In the genomic region with DNA sequence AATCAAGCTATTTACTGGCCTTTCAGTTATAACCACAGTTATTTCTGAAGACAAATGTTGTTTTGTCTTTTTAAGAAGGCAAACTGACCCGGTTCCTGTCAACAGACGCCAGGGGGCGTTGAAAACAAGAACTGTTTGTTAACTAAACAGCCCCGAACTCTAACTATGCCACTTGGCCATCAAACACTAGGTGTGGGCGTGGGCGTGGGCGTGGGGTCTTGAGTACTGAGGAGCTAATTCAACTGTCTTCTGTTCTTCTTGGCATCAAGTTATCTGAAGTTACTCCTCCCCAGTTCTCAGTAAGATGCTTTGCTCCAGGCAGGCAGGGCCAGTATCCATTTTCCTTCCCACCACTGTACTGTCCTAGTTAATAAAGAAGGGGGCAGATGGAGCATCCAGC, we compare ENCODE assay signal across 9 cellular contexts.
DNase-seq lines count a peak whose midpoint lies in the region; ATAC-seq and TF ChIP-seq lines count a peak whose summit lies in the region.
"Had no signal": no experiment of that assay in that cellular context is flagged by ENCODE, and none has a peak within 500 bp of the region (broad histone marks: within the 10 kb centered on the region; RNA-seq: fewer than 3 reads in every experiment).

No MANE protein-coding gene starts in this region.

- H3K4me1 Mint-ChIP-seq in immature natural killer cell = no peaks in the 10 kb centered on the region

- no peak for ATAC-seq in HG03175 (IDR thresholded peaks at IDR 0.05; ENCODE audit: unreplicated experiment)
- ATAC-seq in HG03139 (IDR thresholded peaks at IDR 0.05; ENCODE audit: unreplicated experiment) = no peak
- ATAC-seq: activated naive CD4-positive, alpha-beta T cell treated with anti-CD3 and anti-CD28 coated beads, Interleukin-2, amount 50 U/mL, for 72 hours had no signal

- peaks cover 0 to 2% (median 2%) of the 10 kb centered on the region in 3 donors for H3K27me3 Mint-ChIP-seq in immature natural killer cell (ENCODE audit: low read depth in 3 of 3)

- H3K36me3 Mint-ChIP-seq in immature natural killer cell = no peaks in the 10 kb centered on the region
- H3K36me3 Mint-ChIP-seq: activated naive CD4-positive, alpha-beta T cell treated with anti-CD3 and anti-CD28 coated beads, Interleukin-2, amount 50 U/mL, for 72 hours had no signal

- DNase-seq in EH (ENCODE audit: low read depth) (peak; percentile 52), T-helper 2 cell (peak in 4 of 5 experiments; percentile 10 to 66 (median 24)), astrocyte of the hippocampus (ENCODE audit: low read depth, low spot score) (peak; percentile 74), immature natural killer cell (peak; percentile 8 to 33 (median 19))
- peak; percentile 32 to 36 for DNase-seq in stimulated activated CD4-positive, alpha-beta T cell treated with anti-CD3 and anti-CD28 coated beads, Interleukin-1b, Interleukin-23, amount 100 ng/mL, for 4 hours (ENCODE audit: low read depth in 2 of 2)

- peak; percentile 76 for TF ChIP-seq CTCF in LNCAP (IDR thresholded peaks at IDR 0.05)

- H3K4me3 Mint-ChIP-seq in immature natural killer cell = no peak overlapping the region

- H3K27ac Mint-ChIP-seq in immature natural killer cell = no peak overlapping the region

- peaks cover 0 to 2% (median 0%) of the 10 kb centered on the region in 6 donors for H3K9me3 Mint-ChIP-seq in immature natural killer cell
- H3K9me3 Mint-ChIP-seq: activated naive CD4-positive, alpha-beta T cell treated with anti-CD3 and anti-CD28 coated beads, Interleukin-2, amount 50 U/mL, for 72 hours had no signal

Comparison
In these comparisons a context has a peak if more than half of its experiments do, and no peak if none do; other contexts are left out.
1. DNase-seq: peak in every context shown above with its lines; median percentile 74 in astrocyte of the hippocampus; 52 in EH; 34 in stimulated activated CD4-positive, alpha-beta T cell treated with anti-CD3 and anti-CD28 coated beads, Interleukin-1b, Interleukin-23, amount 100 ng/mL, for 4 hours; 24 in T-helper 2 cell; 19 in immature natural killer cell.